Comparison of ENCODE assay signal across 17 cellular contexts in the genomic region with DNA sequence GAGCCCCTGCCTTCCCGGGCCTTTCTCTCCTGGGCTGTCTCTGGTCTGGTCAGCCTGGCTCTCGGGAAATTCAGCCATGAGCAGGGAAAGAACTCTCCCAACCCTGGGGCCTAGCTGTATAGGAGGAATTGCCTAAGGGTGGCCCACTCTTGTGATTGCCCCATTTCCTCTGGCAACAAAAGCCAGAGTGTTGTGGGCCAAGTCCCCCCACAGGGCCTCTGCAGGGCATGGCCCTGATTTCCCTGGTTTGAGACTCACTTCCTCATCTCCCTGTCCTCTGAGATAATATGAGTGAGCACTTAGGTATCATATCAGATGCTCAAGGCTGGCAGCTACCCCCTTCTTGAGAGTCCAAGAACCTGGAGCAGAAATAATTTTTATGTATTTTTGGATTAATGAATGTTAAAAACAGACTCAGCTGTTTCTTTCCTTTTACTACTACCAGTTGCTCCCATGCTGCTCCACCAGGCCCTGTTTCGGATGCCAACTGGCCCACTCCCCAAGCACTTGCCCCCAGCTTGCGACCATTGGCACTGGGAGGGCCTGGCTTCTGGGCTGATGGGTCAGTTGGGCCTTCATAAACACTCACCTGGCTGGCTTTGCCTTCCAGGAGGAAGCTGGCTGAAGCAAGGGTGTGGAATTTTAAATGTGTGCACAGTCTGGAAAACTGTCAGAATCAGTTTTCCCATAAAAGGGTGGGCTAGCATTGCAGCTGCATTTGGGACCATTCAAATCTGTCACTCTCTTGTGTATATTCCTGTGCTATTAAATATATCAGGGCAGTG. TPM values are rescaled to one million over a fixed set of nuclear protein-coding genes. Genes with fewer than 3 reads are reported as not detected.
DNase-seq lines count a peak whose midpoint lies in the region; ATAC-seq, FAIRE-seq and TF ChIP-seq lines count a peak whose summit lies in the region.
"Had no signal": no experiment of that assay in that cellular context is flagged by ENCODE, and none has a peak within 500 bp of the region (broad histone marks: within the 10 kb centered on the region; RNA-seq: fewer than 3 reads in every experiment).

No MANE protein-coding gene starts in this region.

- H3K27me3 Mint-ChIP-seq in activated CD8-positive, alpha-beta memory T cell treated with anti-CD3 and anti-CD28 coated beads, Interleukin-2, amount 10 ng/mL, durations not matched to agents 7 days and 5 days = no peaks in the 10 kb centered on the region

- intact Hi-C loops in left lung (cut with DNase I) = no loop called here

- H3K27ac Mint-ChIP-seq in activated CD8-positive, alpha-beta memory T cell treated with anti-CD3 and anti-CD28 coated beads, Interleukin-2, amount 10 ng/mL, durations not matched to agents 7 days and 5 days = no peak overlapping the region

- CTCF ChIA-PET in activated CD8-positive, alpha-beta memory T cell treated with anti-CD3 and anti-CD28 coated beads, Interleukin-2, amount 10 ng/mL, durations not matched to agents 7 days and 5 days (lab: Charles Lee) = interaction anchor here (1.0 to 2.5 kb wide), 4 partner anchors 8 to 142 kb away, joined by 3 to 6 read pairs (median 4); no protein-coding TSS in a partner anchor

- peaks cover 0 to 90% of the 10 kb centered on the region in 2 donors for H3K36me3 ChIP-seq in left lung

- no peaks in the 10 kb centered on the region for H3K27me3 ChIP-seq in HL-60 (ENCODE audit: insufficient read depth, poor library complexity, severe bottlenecking)
- no peaks in the 10 kb centered on the region for H3K27me3 ChIP-seq in left lung
- no peaks in the 10 kb centered on the region for H3K27me3 ChIP-seq in foreskin keratinocyte
- H3K27me3 ChIP-seq: stomach had no signal

- H3K4me1 ChIP-seq in left lung = peaks cover 0 to 24% of the 10 kb centered on the region in 2 donors
- no peaks in the 10 kb centered on the region for H3K4me1 ChIP-seq in foreskin keratinocyte
- H3K4me1 ChIP-seq: stomach had no signal

- H3K9me3 ChIP-seq in left lung = no peaks in the 10 kb centered on the region
- H3K9me3 ChIP-seq: stomach had no signal

- FAIRE-seq in GM19239 (lab: Jason Lieb, UNC) = no peak
- FAIRE-seq: endometrium had no signal

- peaks cover 1% of the 10 kb centered on the region for H3K4me1 Mint-ChIP-seq in activated CD8-positive, alpha-beta memory T cell treated with anti-CD3 and anti-CD28 coated beads, Interleukin-2, amount 10 ng/mL, durations not matched to agents 7 days and 5 days

- H3K4me3 Mint-ChIP-seq in activated CD8-positive, alpha-beta memory T cell treated with anti-CD3 and anti-CD28 coated beads, Interleukin-2, amount 10 ng/mL, durations not matched to agents 7 days and 5 days = no peak overlapping the region

- H3K4me3 ChIP-seq in HL-60 (replicated peaks; ENCODE audit: insufficient read depth, low read length) (no peak overlapping the region), left lung (no peak overlapping the region)
- H3K4me3 ChIP-seq: PC-9, stomach had no signal

- peaks cover 18% of the 10 kb centered on the region for H3K36me3 Mint-ChIP-seq in activated CD8-positive, alpha-beta memory T cell treated with anti-CD3 and anti-CD28 coated beads, Interleukin-2, amount 10 ng/mL, durations not matched to agents 7 days and 5 days

- TF ChIP-seq CTCF in HL-60 (IDR thresholded peaks at IDR 0.05; ENCODE audit: insufficient read depth, low read length) (no peak), left lung (IDR thresholded peaks at IDR 0.05) (no peak), foreskin keratinocyte (conservative IDR thresholded peaks at IDR 0.05) (no peak)

- DNase-seq in Ammon's horn (ENCODE audit: low spot score) = peak; percentile 40
- peak; percentile 77 to 90 for DNase-seq in HL-60 (ENCODE audit: low read depth in 1 of 2, low spot score in 1 of 2)
- DNase-seq in SKM-1 treated with dmso at 0.1 percent for 144 hours (lab: John Stamatoyannopoulos, UW; ENCODE audit: unreplicated experiment) = peak; percentile 70
- DNase-seq in left lung = no peak
- DNase-seq in foreskin keratinocyte = no peak
- no peak for DNase-seq in GM19239 (ENCODE audit: insufficient read length, low spot score)
- no peak for DNase-seq in activated CD8-positive, alpha-beta memory T cell treated with anti-CD3 and anti-CD28 coated beads, Interleukin-2, amount 10 ng/mL, durations not matched to agents 7 days and 5 days
- DNase-seq: activated gamma-delta T cell, mammary epithelial cell, NCI-H187, PC-9, stomach had no signal

- no peaks in the 10 kb centered on the region for H3K9me3 Mint-ChIP-seq in activated CD8-positive, alpha-beta memory T cell treated with anti-CD3 and anti-CD28 coated beads, Interleukin-2, amount 10 ng/mL, durations not matched to agents 7 days and 5 days (ENCODE audit: low read depth)

- H3K27ac ChIP-seq in HL-60 (replicated peaks) = peak overlapping the region; percentile 55
- peak overlapping the region in 1 of 2 donors; percentile 18 for H3K27ac ChIP-seq in left lung
- no peak overlapping the region for H3K27ac ChIP-seq in foreskin keratinocyte
- H3K27ac ChIP-seq: PC-9, stomach had no signal

- ATAC-seq in left lung = peak; percentile 50
- no peak for ATAC-seq in foreskin keratinocyte
- no peak for ATAC-seq in GM19395 (IDR thresholded peaks at IDR 0.05; ENCODE audit: unreplicated experiment)
- no peak for ATAC-seq in activated CD8-positive, alpha-beta memory T cell treated with anti-CD3 and anti-CD28 coated beads, Interleukin-2, amount 10 ng/mL, durations not matched to agents 7 days and 5 days

RNA-seq across cellular contexts. Expression of gene IRF5, which starts 11.4 kb away (rescaled TPM):
- total RNA-seq in left lung = 10 to 100 TPM; 18.2 to 35.5 TPM
- total RNA-seq in foreskin keratinocyte = 0.81 and 1.1 TPM in 2 replicates
- 0.71 and 0.74 TPM in 2 replicates for polyA plus RNA-seq in foreskin keratinocyte
- 10 to 100 TPM; 16.5 to 17.7 TPM for total RNA-seq in activated CD8-positive, alpha-beta memory T cell treated with anti-CD3 and anti-CD28 coated beads, Interleukin-2, amount 10 ng/mL, durations not matched to agents 7 days and 5 days
- polyA plus RNA-seq: neural cell had no signal

RNA-seq across cellular contexts. Expression of gene KCP, which starts 38.7 kb away (rescaled TPM):
- total RNA-seq in left lung = 1 to 10 TPM; 1.5 to 1.7 TPM
- total RNA-seq in foreskin keratinocyte = 0.03 TPM in 1 of 2 replicates, not detected in the other
- polyA plus RNA-seq in foreskin keratinocyte = 0.03 TPM in 2 replicates
- under 1 TPM; 0.20 to 0.52 TPM for total RNA-seq in activated CD8-positive, alpha-beta memory T cell treated with anti-CD3 and anti-CD28 coated beads, Interleukin-2, amount 10 ng/mL, durations not matched to agents 7 days and 5 days
- total RNA-seq: H4, NCI-H460 had no signal

Comparison
In these comparisons a context has a peak if more than half of its experiments do, and no peak if none do; other contexts are left out.
1. DNase-seq: peak in Ammon's horn (single experiment), HL-60 (2 of 2) and SKM-1 treated with dmso at 0.1 percent for 144 hours (single experiment); none in left lung (0 of 2), foreskin keratinocyte (0 of 2), GM19239 (single experiment) and activated CD8-positive, alpha-beta memory T cell treated with anti-CD3 and anti-CD28 coated beads, Interleukin-2, amount 10 ng/mL, durations not matched to agents 7 days and 5 days (single experiment).